In the genomic region with DNA sequence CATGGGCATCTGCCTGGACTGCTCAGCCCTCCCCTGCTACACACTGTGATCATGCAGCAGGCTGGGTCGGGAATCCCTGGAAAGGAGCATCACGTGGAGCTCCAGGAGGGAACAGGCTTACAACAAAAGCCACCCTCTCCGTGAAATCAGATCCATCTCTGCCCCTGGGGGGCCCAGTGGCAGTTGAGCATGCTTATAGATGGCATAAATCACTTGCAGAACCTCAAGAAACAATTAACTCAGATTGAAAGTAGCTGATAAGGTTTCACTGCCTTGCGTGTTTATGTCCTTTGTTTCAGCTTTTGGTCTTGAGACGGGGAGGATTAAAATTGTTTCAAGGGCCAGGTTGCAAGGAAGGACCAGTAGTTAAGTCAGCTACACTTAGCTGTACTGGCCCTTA, we compare ENCODE assay signal across 22 cellular contexts.
DNase-seq lines count a peak whose midpoint lies in the region; TF ChIP-seq lines count a peak whose summit lies in the region.
"Had no signal": no experiment of that assay in that cellular context is flagged by ENCODE, and none has a peak within 500 bp of the region (broad histone marks: within the 10 kb centered on the region; RNA-seq: fewer than 3 reads in every experiment).

No MANE protein-coding gene starts in this region.

- peak overlapping the region; percentile 74 for H3K27ac Mint-ChIP-seq in progenitor cell of endocrine pancreas
- H3K27ac Mint-ChIP-seq: activated CD4-positive, alpha-beta memory T cell treated with anti-CD3 and anti-CD28 coated beads for 36 hours; activated naive CD4-positive, alpha-beta T cell treated with anti-CD3 and anti-CD28 coated beads for 36 hours; CD4-positive, CD25-positive, alpha-beta regulatory T cell; effector memory CD8-positive, alpha-beta T cell had no signal

- no peak for TF ChIP-seq CTCF in progenitor cell of endocrine pancreas (IDR thresholded peaks at IDR 0.05; ENCODE audit: unreplicated experiment)

- no peak overlapping the region for H3K4me3 Mint-ChIP-seq in progenitor cell of endocrine pancreas (ENCODE audit: low read depth)
- H3K4me3 Mint-ChIP-seq: activated CD4-positive, alpha-beta memory T cell treated with anti-CD3 and anti-CD28 coated beads for 36 hours; activated naive CD4-positive, alpha-beta T cell treated with anti-CD3 and anti-CD28 coated beads for 36 hours; CD4-positive, CD25-positive, alpha-beta regulatory T cell; effector memory CD8-positive, alpha-beta T cell had no signal

- H3K27me3 Mint-ChIP-seq in progenitor cell of endocrine pancreas = peaks cover 5% of the 10 kb centered on the region
- H3K27me3 Mint-ChIP-seq: activated CD4-positive, alpha-beta memory T cell treated with anti-CD3 and anti-CD28 coated beads for 36 hours; CD4-positive, CD25-positive, alpha-beta regulatory T cell; effector memory CD8-positive, alpha-beta T cell had no signal

- H3K36me3 Mint-ChIP-seq in progenitor cell of endocrine pancreas (ENCODE audit: insufficient read depth) = peaks cover 1% of the 10 kb centered on the region
- H3K36me3 Mint-ChIP-seq: activated CD4-positive, alpha-beta memory T cell treated with anti-CD3 and anti-CD28 coated beads for 36 hours; CD4-positive, CD25-positive, alpha-beta regulatory T cell had no signal

- no peaks in the 10 kb centered on the region for H3K9me3 Mint-ChIP-seq in progenitor cell of endocrine pancreas (ENCODE audit: low read depth)
- H3K9me3 Mint-ChIP-seq: activated CD4-positive, alpha-beta memory T cell treated with anti-CD3 and anti-CD28 coated beads for 36 hours; activated naive CD4-positive, alpha-beta T cell treated with anti-CD3 and anti-CD28 coated beads for 36 hours; effector memory CD8-positive, alpha-beta T cell had no signal

- DNase-seq in NCI-H1417 (lab: John Stamatoyannopoulos, UW) = peak; percentile 59 to 95 (median 87)
- DNase-seq in NCI-H1417 treated with DMSO at 0.1 percent for 48 hours (lab: John Stamatoyannopoulos, UW) = no peak
- DNase-seq in NCI-H146 (lab: John Stamatoyannopoulos, UW) = peak; percentile 93
- peak; percentile 98 for DNase-seq in SK-N-DZ (ENCODE audit: low spot score)
- no peak for DNase-seq in progenitor cell of endocrine pancreas (ENCODE audit: low spot score, unreplicated experiment)
- DNase-seq in AG20443 (ENCODE audit: low spot score) = no peak
- DNase-seq in HUDEP-2 (lab: John Stamatoyannopoulos, UW; ENCODE audit: unreplicated experiment in 76 of 76) = no peak
- no peak for DNase-seq in NCI-H1930 (lab: John Stamatoyannopoulos, UW)
- DNase-seq: activated CD4-positive, alpha-beta memory T cell treated with anti-CD3 and anti-CD28 coated beads for 36 hours; activated naive CD4-positive, alpha-beta T cell treated with anti-CD3 and anti-CD28 coated beads for 36 hours; AML-193; CD4-positive, CD25-positive, alpha-beta regulatory T cell; central memory CD4-positive, alpha-beta T cell; cortex of kidney; effector memory CD8-positive, alpha-beta T cell; Karpas-422; left lung; mesenchymal stem cell; NCI-H1436 treated with DMSO at 0.1 percent for 48 hours; NCI-H748 treated with DMSO at 0.1 percent for 48 hours; stimulated activated CD4-positive, alpha-beta T cell treated with anti-CD3 and anti-CD28 coated beads, Interleukin-1b, Interleukin-23, amount 100 ng/mL, for 48 hours; stimulated activated naive CD8-positive, alpha-beta T cell treated with anti-CD3 and anti-CD28 coated beads, Interleukin-15, Interleukin-2, amounts not matched to agents 100 U/mL and 50 U/mL, for 24 hours had no signal

- peaks cover 8% of the 10 kb centered on the region for H3K4me1 Mint-ChIP-seq in progenitor cell of endocrine pancreas (ENCODE audit: low read depth)
- H3K4me1 Mint-ChIP-seq: CD4-positive, CD25-positive, alpha-beta regulatory T cell had no signal

Comparison
In these comparisons a context has a peak if more than half of its experiments do, and no peak if none do; other contexts are left out.
1. DNase-seq: peak in NCI-H1417 (3 of 3), NCI-H146 (single experiment) and SK-N-DZ (single experiment); none in NCI-H1417 treated with DMSO at 0.1 percent for 48 hours (single experiment), progenitor cell of endocrine pancreas (single experiment), AG20443 (single experiment), HUDEP-2 (0 of 76) and NCI-H1930 (0 of 2).